17 cellular contexts compared by ENCODE assay signal in the genomic region with DNA sequence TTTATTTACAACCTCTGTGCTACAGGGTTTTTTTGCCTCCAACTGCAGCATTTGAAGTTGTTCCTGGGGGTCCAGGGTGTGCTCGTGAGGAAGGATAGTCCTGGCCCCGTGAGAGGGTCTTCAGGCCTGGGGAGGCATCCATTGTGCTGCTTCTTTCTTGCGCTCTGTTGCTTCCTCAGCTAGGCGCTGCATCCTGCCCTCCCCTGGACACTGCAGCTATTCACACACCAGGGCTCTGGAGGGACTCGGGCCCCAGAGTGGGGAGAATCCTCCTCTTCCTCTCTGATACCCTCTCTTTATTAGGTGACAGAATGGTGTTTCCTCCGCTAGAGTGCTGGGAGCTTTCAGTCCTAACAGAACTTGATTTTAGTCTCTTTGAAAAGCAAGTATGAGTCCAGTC.
"Had no signal": no experiment of that assay in that cellular context is flagged by ENCODE, and none has a peak within 500 bp of the region (broad histone marks: within the 10 kb centered on the region; RNA-seq: fewer than 3 reads in every experiment).

No MANE protein-coding gene starts in this region.

- H3K9me3 ChIP-seq: gastrocnemius medialis, neutrophil, ovary, right atrium auricular region, thyroid gland had no signal

- H3K27me3 ChIP-seq: gastrocnemius medialis, neutrophil, ovary, right atrium auricular region, thyroid gland had no signal

- DNase-seq: effector memory CD4-positive, alpha-beta T cell; gastrocnemius medialis; kidney; left cardiac atrium; left ventricle myocardium inferior; mesendoderm; naive thymus-derived CD4-positive, alpha-beta T cell; ovary; small intestine; stimulated activated CD4-positive, alpha-beta T cell treated with anti-CD3 and anti-CD28 coated beads, Interleukin-2, amount 100 ng/mL, for 48 hours; stimulated activated naive CD4-positive, alpha-beta T cell treated with Interleukin-2 at 50 U/mL for 16 hours; thyroid gland had no signal

- H3K27me3 Mint-ChIP-seq: type B pancreatic cell had no signal

- H3K27ac ChIP-seq: gastrocnemius medialis, left ventricle myocardium inferior, neutrophil, ovary, right atrium auricular region, thyroid gland had no signal

- H3K4me3 Mint-ChIP-seq: naive thymus-derived CD4-positive, alpha-beta T cell; type B pancreatic cell had no signal

- H3K36me3 Mint-ChIP-seq: naive thymus-derived CD4-positive, alpha-beta T cell; type B pancreatic cell had no signal

- H3K36me3 ChIP-seq: gastrocnemius medialis, left ventricle myocardium inferior, neutrophil, ovary, right atrium auricular region, thyroid gland had no signal

- H3K4me1 Mint-ChIP-seq: naive thymus-derived CD4-positive, alpha-beta T cell had no signal

- ATAC-seq: esophagus mucosa; gastrocnemius medialis; left cardiac atrium; naive thymus-derived CD4-positive, alpha-beta T cell had no signal

- H3K27ac Mint-ChIP-seq: naive thymus-derived CD4-positive, alpha-beta T cell; type B pancreatic cell had no signal

- H3K4me1 ChIP-seq: gastrocnemius medialis, left ventricle myocardium inferior, right atrium auricular region, thyroid gland had no signal

- H3K4me3 ChIP-seq: gastrocnemius medialis, left ventricle myocardium inferior, lung, ovary, right atrium auricular region, thyroid gland had no signal
